ENCODE assay signal across 1 cellular context in the genomic region with DNA sequence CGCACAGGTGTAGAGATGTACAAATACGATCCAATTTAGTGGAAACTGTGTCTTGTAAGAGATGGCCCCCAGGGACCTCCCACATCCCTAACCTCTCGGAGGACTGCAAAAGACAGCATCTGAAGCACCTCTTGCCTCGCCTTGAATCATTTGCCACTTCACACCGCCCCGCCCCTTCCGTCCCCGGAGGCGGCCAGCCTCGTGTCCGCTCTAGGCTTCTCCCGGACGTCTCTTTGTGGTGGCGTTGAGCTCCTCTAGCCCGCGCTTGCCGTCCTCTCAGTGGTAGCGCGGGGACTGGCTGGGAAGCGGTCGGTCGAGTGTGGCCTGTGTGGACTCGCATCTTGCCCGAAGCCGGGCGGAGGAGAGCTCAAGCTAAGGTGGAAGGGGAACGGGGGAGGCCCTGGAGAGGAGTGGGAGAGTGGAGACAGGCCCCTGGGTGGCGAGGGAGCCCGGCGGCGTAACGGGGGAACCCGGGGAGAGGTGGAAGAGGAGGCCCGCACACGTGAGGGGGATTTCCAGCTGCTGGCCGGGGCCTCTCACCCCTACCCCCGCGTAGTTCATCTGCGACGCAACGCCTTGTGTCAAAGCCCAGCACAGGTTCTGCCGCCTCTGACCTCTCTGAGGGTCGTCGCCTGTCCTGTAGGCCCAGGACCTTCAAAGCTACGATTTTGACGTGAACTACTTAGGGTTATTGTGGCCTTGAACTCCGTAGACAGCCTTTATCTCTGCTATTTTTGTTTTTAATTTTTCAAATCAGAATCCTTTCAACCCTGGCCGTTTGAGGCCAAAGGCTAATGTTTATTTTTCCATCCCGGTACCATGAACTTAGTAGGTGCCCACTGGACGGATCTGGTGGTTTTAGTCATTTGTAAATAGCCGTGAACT.
TF ChIP-seq lines count a peak whose summit lies in the region.

Gene ARL14EP, plus strand, starts transcription at position 279 of the 885 bp plus-strand sequence. CDS start 7,845 bp downstream, outside the sequence.

TF ChIP-seq in HCT116, 20 proteins besides CTCF, POLR2A, EP300 and RAD21 (continued from another document):
- TF ChIP-seq SIN3A (IDR thresholded peaks at IDR 0.05; ENCODE audit: low read depth): peak; percentile 72; the same call in 1 of the 2 replicates
- TF ChIP-seq MAX (IDR thresholded peaks at IDR 0.05): peak; percentile 88
- peak; percentile 94 for TF ChIP-seq POLR2AphosphoS5 (IDR thresholded peaks at IDR 0.05; ENCODE audit: low read depth, low read length)
- TF ChIP-seq CBX3 (IDR thresholded peaks at IDR 0.05; ENCODE audit: low read depth): peak; percentile 95
TF ChIP-seq in HCT116: peak in this region for 13.
